ENCODE assay signal across 8 cellular contexts in the genomic region with DNA sequence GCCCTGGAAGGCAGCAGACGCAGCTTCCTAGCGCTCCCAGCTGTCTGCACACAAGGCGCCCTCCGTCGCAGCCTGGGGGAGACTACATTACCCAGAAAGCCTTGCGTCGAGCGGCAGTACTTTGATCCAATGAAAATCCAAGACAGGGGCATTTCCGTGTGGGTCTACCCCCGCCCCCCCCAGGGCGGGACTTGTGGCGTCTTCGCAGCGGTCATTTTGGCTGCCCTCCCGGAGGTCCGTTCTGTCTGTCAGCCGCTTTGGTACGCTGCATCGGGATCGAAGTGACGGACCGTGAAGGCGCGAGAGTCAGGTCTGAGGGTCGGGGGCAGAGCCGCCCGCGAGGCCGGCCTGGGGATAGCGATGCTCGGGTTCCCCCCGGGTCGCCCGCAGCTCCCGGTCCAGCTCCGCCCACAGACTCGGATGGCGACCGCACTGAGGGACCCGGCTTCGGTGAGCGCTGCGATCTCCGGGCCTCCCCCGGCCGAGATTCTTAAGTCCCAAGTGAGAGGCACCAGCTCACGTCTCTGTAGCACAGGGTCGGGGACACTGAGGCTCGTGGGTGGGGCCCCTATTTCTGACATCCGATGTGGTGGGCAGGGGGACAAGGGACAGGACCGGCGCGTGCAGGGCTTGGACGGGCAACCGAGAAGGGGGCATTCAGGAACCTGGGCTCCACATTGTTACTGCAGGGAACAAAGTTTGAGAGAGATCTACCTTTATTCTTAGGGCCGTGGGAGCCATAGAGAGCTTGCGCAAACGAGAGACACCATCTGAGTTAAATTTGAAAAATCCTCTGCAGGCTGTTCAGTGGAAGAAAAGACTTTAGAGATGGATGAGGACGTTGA. TPM values are rescaled to one million over a fixed set of nuclear protein-coding genes. Genes with fewer than 3 reads are reported as not detected.
DNase-seq lines count a peak whose midpoint lies in the region; ATAC-seq, FAIRE-seq and TF ChIP-seq lines count a peak whose summit lies in the region.

Gene ZNF211 (plus strand): TSS at position 182 of the 845 bp plus-strand sequence. CDS start 179 bp downstream, at position 361.

- peak within 1 kb of the TSS; percentile 13 to 74 (median 50); a peak in 6 of 7 replicates for H3K9ac ChIP-seq in H1 (replicated peaks in 1 of 4; ENCODE audit: extremely low read depth in 1 of 4, low read depth in 3 of 4, low read length in 3 of 4)

- no peak within 1 kb of the TSS for H3K27ac ChIP-seq in H1 (ENCODE audit: low read depth, low read length)

- peak within 1 kb of the TSS; percentile 85 to 93 (median 90) for H3K4me3 ChIP-seq in H1 (ENCODE audit: extremely low read depth in 1 of 4, insufficient read depth in 2 of 4, low read depth in 3 of 4, low read length in 4 of 4)

- H3K4me3 Mint-ChIP-seq in memory B cell: peak within 1 kb of the TSS; percentile 88

- H3K4me1 Mint-ChIP-seq in memory B cell: peaks cover 19% of the 10 kb centered on the region

- peaks cover 15% of the 10 kb centered on the region for H3K9me3 Mint-ChIP-seq in memory B cell

- no peak for TF ChIP-seq CTCF in H1 (IDR thresholded peaks at IDR 0.05; ENCODE audit: control extremely low read depth in 1 of 3, insufficient read depth in 1 of 3, low read depth in 1 of 3, low read length in 3 of 3)

- no peaks in the 10 kb centered on the region for H3K79me2 ChIP-seq in H1 (ENCODE audit: control insufficient read depth in 1 of 2, insufficient read depth in 2 of 2, low read length in 2 of 2)

- H2BK5ac ChIP-seq in H1 (ENCODE audit: low read depth, low read length): no peak within 1 kb of the TSS; the same call in 1 of the 2 replicates

- H3K9me3 ChIP-seq in H1 (ENCODE audit: insufficient read depth in 2 of 2, low read depth in 1 of 2, low read length in 1 of 2): peaks cover 2 to 6% of the 10 kb centered on the region in 2 experiments; a peak in 2 of 4 replicates

- no peak within 1 kb of the TSS for H2BK20ac ChIP-seq in H1 (ENCODE audit: low read length)

- H3K4me1 ChIP-seq in H1 (replicated peaks in 1 of 4; ENCODE audit: control insufficient read depth in 3 of 4, insufficient read depth in 4 of 4, low read length in 3 of 4): peaks cover 0 to 3% (median 1%) of the 10 kb centered on the region in 4 experiments; a peak in 3 of 7 replicates

- no peaks in the 10 kb centered on the region for H3K27me3 ChIP-seq in H1 (replicated peaks in 1 of 4; ENCODE audit: control insufficient read depth in 3 of 4, extremely low read depth in 1 of 4, insufficient read depth in 3 of 4, low read length in 3 of 4)

- peak within 1 kb of the TSS; percentile 86; the same call in 1 of the 2 replicates for H4K8ac ChIP-seq in H1 (ENCODE audit: extremely low read depth, insufficient read depth, low read length)

- H4K5ac ChIP-seq in H1 (ENCODE audit: insufficient read length, low read depth, low read length): no peak within 1 kb of the TSS

- peak in 1 of 2 experiments; percentile 39; a peak in 1 of 3 replicates for TF ChIP-seq POLR2A in H1 (IDR thresholded peaks at IDR 0.05; ENCODE audit: control extremely low read depth in 1 of 2, low read depth in 2 of 2, low read length in 2 of 2)

- H2BK12ac ChIP-seq in H1 (ENCODE audit: low read depth, low read length): no peak within 1 kb of the TSS

- 0 out of 2 replicates have a peak within 1 kb of the TSS, but pooled peaks have one; percentile 53 for H2BK15ac ChIP-seq in H1 (ENCODE audit: low read length)

- peak within 1 kb of the TSS; percentile 63 for H3K27ac Mint-ChIP-seq in memory B cell

- H3K4ac ChIP-seq in H1 (replicated peaks; ENCODE audit: insufficient read length, low read depth, low read length): no peak within 1 kb of the TSS

- H3K79me1 ChIP-seq in H1 (ENCODE audit: low read depth, low read length): peaks cover 2% of the 10 kb centered on the region; the same call in 1 of the 2 replicates

- no peak for TF ChIP-seq EP300 in H1 (IDR thresholded peaks at IDR 0.05; ENCODE audit: borderline replicate concordance in 1 of 2, low read depth in 2 of 2, low read length in 2 of 2)

- no peaks in the 10 kb centered on the region for H3K27me3 Mint-ChIP-seq in memory B cell

- H4K20me1 ChIP-seq in H1 (replicated peaks in 1 of 2; ENCODE audit: control insufficient read depth in 1 of 2, insufficient read depth in 2 of 2, low read length in 2 of 2): no peaks in the 10 kb centered on the region

- ATAC-seq in GM19463 (IDR thresholded peaks at IDR 0.05; ENCODE audit: unreplicated experiment): peak; percentile 98
- peak; percentile 100 for ATAC-seq in memory B cell (ENCODE audit: low read depth)

- H3K36me3 Mint-ChIP-seq in memory B cell: peaks cover 29% of the 10 kb centered on the region

- no peak within 1 kb of the TSS for H3K14ac ChIP-seq in H1 (ENCODE audit: insufficient read length)

- CTCF ChIA-PET in H1 (lab: Charles Lee; ENCODE audit: partially characterized antibody): interaction anchor here (0.9 to 1.0 kb wide), 3 partner anchors 15 to 18 kb away, joined by 3 to 4 read pairs (median 4); no protein-coding TSS in a partner anchor

- H3K23ac ChIP-seq in H1 (ENCODE audit: insufficient read length): no peak within 1 kb of the TSS

- H4K91ac ChIP-seq in H1 (replicated peaks; ENCODE audit: insufficient read length, low read length): no peak within 1 kb of the TSS

- peak; percentile 84 for DNase-seq in CMK (ENCODE audit: low read depth)
- peak; percentile 93 for DNase-seq in HPDE6-E6E7 (ENCODE audit: extremely low spot score)
- peak; percentile 92 to 95 for DNase-seq in NOMO-1 (lab: John Stamatoyannopoulos, UW; ENCODE audit: unreplicated experiment in 2 of 2)
- peak; percentile 74 to 78 for DNase-seq in activated CD8-positive, alpha-beta memory T cell treated with anti-CD3 and anti-CD28 coated beads for 4 hours (ENCODE audit: low read depth in 2 of 2)
- peak; percentile 84 to 93 for DNase-seq in H1 (ENCODE audit: low read depth in 1 of 2, low spot score in 2 of 2)
- peak; percentile 78 to 79 for DNase-seq in memory B cell (ENCODE audit: low spot score in 2 of 2)
- DNase-seq in stimulated activated CD8-positive, alpha-beta memory T cell treated with anti-CD3 and anti-CD28 coated beads, Interleukin-12 subunit alpha, Interleukin-12 subunit beta, amount 100 ng/mL, for 1 hour (ENCODE audit: low read depth): peak; percentile 75

- H3K18ac ChIP-seq in H1 (ENCODE audit: extremely low read depth, low read length): no peak within 1 kb of the TSS; the same call in 1 of the 2 replicates

- POLR2A ChIA-PET in H1 (lab: Charles Lee; ENCODE audit: partially characterized antibody): interaction anchor here (0.6 to 3.7 kb wide), 19 partner anchors 9 to 404 kb away, joined by 3 to 17 read pairs (median 4); partner anchors contain the start of genes ZIK1, ZNF134, ZNF154 and ZNF416

- no peak within 1 kb of the TSS for H3K56ac ChIP-seq in H1 (replicated peaks; ENCODE audit: insufficient read length, low read depth, low read length)

- peaks cover 0 to 20% (median 5%) of the 10 kb centered on the region in 4 experiments; a peak in 5 of 8 replicates for H3K36me3 ChIP-seq in H1 (ENCODE audit: control insufficient read depth in 2 of 4, insufficient read depth in 4 of 4, low read length in 3 of 4)

- peak within 1 kb of the TSS; percentile 71 to 95 for H3K4me2 ChIP-seq in H1 (ENCODE audit: insufficient read depth in 1 of 2, low read depth in 2 of 2, low read length in 2 of 2)

- 4% methylated on average over 45 of the region's 59 CpGs; no CpG with 5 or more reads in 1 of the 2 experiments for WGBS in H1 (ENCODE audit: extremely low coverage in 1 of 2, insufficient coverage in 1 of 2, insufficient read length in 1 of 2, insufficient replicate concordance in 2 of 2, low coverage in 1 of 2, low lambda C conversion rate in 2 of 2, missing lambda C conversion rate in 1 of 2), 2 experiments

- peak; percentile 85 for FAIRE-seq in H1 (lab: Jason Lieb, UNC)

- TF ChIP-seq RAD21 in H1 (IDR thresholded peaks at IDR 0.05 in 1 of 2, conservative IDR thresholded peaks at IDR 0.05 in 1 of 2; ENCODE audit: low read depth in 2 of 2, low read length in 2 of 2): no peak; a peak in 1 of 4 replicates

- H2BK120ac ChIP-seq in H1 (replicated peaks; ENCODE audit: low read depth, low read length): no peak within 1 kb of the TSS

- no peak within 1 kb of the TSS for H2AK5ac ChIP-seq in H1 (ENCODE audit: low read depth, low read length)

- peak within 1 kb of the TSS; percentile 44; the same call in 1 of the 2 replicates for H2AFZ ChIP-seq in H1 (ENCODE audit: low read length)

- peaks cover 4% of the 10 kb centered on the region; the same call in 1 of the 2 replicates for H3K23me2 ChIP-seq in H1 (ENCODE audit: low read depth, low read length)

TF ChIP-seq in H1, 55 proteins besides CTCF, POLR2A, EP300 and RAD21 (continues in another document):
- TF ChIP-seq PHF8 (conservative IDR thresholded peaks at IDR 0.05; ENCODE audit: low read depth, low read length): 0 out of 2 replicates have a peak, but pooled peaks have one; percentile 45
- peak; percentile 54 for TF ChIP-seq SP2 (IDR thresholded peaks at IDR 0.05; ENCODE audit: low read length)
- TF ChIP-seq TAF1 (IDR thresholded peaks at IDR 0.05; ENCODE audit: low read depth, low read length): peak; percentile 65
- no peak for TF ChIP-seq KDM1A (IDR thresholded peaks at IDR 0.05; ENCODE audit: borderline replicate concordance, low read length)
- TF ChIP-seq SP1 (IDR thresholded peaks at IDR 0.05; ENCODE audit: low read depth, low read length): peak; percentile 95
- TF ChIP-seq TCF12 (IDR thresholded peaks at IDR 0.05; ENCODE audit: low read depth, low read length): no peak
- TF ChIP-seq CREB1 (IDR thresholded peaks at IDR 0.05): peak; percentile 59
- peak; percentile 81 for TF ChIP-seq SIX5 (IDR thresholded peaks at IDR 0.05; ENCODE audit: low read depth, low read length)
- no peak for TF ChIP-seq POU5F1 (IDR thresholded peaks at IDR 0.05; ENCODE audit: low read depth, low read length)
- TF ChIP-seq TBP (IDR thresholded peaks at IDR 0.05; ENCODE audit: low read depth, low read length): peak; percentile 45; the same call in 1 of the 2 replicates
- peak; percentile 68; the same call in 1 of the 2 replicates for TF ChIP-seq RBBP5 (IDR thresholded peaks at IDR 0.05; ENCODE audit: borderline replicate concordance, low read depth, low read length)
- TF ChIP-seq YY1 (IDR thresholded peaks at IDR 0.05; ENCODE audit: low read depth, low read length): peak; percentile 81
- TF ChIP-seq ASH2L (IDR thresholded peaks at IDR 0.05; ENCODE audit: low read length): peak; percentile 46
- peak in 1 of 2 experiments; percentile 34; a peak in 1 of 4 replicates for TF ChIP-seq HDAC2 (IDR thresholded peaks at IDR 0.05; ENCODE audit: borderline replicate concordance in 1 of 2, low read depth in 2 of 2, low read length in 2 of 2)

RNA-seq across cellular contexts. Expression of gene ZNF211, which starts in this region (rescaled TPM):
- total RNA-seq in H1 (2021; fragmentation: NEBNext Ultra II Directional; extraction: Animal tissue kit (Norgen Biotek cat#: 25700)): 15.0 and 15.7 TPM in 2 replicates
- 5.0 and 7.5 TPM in 2 replicates for polyA plus RNA-seq in H1 (2011; rRNA removed)
- polyA plus RNA-seq in H1 (2011; cell fraction: cytosol; rRNA removed): 9.9 TPM
- polyA plus RNA-seq in H1 (2011; cell fraction: nucleus; rRNA removed): 10.3 TPM
- polyA plus RNA-seq in H1 (2012, experiment 1 of 2): 10.1 to 16.4 TPM (median 11.5 TPM) in 4 replicates
- polyA plus RNA-seq in H1 (2012, experiment 2 of 2): 1.1 TPM
- 9.0 TPM for polyA plus RNA-seq in H1 (2013, experiment 1 of 2)
- polyA plus RNA-seq in H1 (2013, experiment 2 of 2): 8.1 TPM
- polyA minus RNA-seq in H1 (2011; rRNA and poly(A)+ RNA removed): 14.5 and 17.9 TPM in 2 replicates
- polyA minus RNA-seq in H1 (2011; cell fraction: cytosol; rRNA and poly(A)+ RNA removed): 6.5 TPM
- 19.7 TPM for polyA minus RNA-seq in H1 (2011; cell fraction: nucleus; rRNA and poly(A)+ RNA removed)
